ENCODE assay signal across 17 cellular contexts in genomic region chr4:126004936-126005335, GRCh38.
A peak's percentile ranks its signal among the peaks of the same experiment; 100 is the strongest.
DNase-seq lines count a peak whose midpoint lies in the region; ATAC-seq, FAIRE-seq and TF ChIP-seq lines count a peak whose summit lies in the region.
"Had no signal": no experiment of that assay in that cellular context is flagged by ENCODE, and none has a peak within 500 bp of the region (broad histone marks: within the 10 kb centered on the region; RNA-seq: fewer than 3 reads in every experiment).

No MANE protein-coding gene starts in this region.

- CTCF ChIA-PET in HepG2 (lab: Yijun Ruan, JAX; ENCODE audit: low intra/inter-chr PET ratio, low total read pairs), result no interaction called here

- no peak for ATAC-seq in HG03045 (IDR thresholded peaks at IDR 0.05; ENCODE audit: unreplicated experiment)
- no peak for ATAC-seq in HG03378 (IDR thresholded peaks at IDR 0.05; ENCODE audit: unreplicated experiment)
- no peak for ATAC-seq in HepG2

- DNase-seq in EL (peak; percentile 68), NCI-H226 (peak; percentile 40), fibroblast of gingiva (ENCODE audit: low read depth) (peak; percentile 14), non-pigmented ciliary epithelial cell (ENCODE audit: low read depth) (peak; percentile 18), HepG2 (ENCODE audit: low spot score) (no peak)
- DNase-seq in NK-92 treated with Interleukin-12 subunit alpha and Interleukin-12 subunit beta, amount 100 ng/mL, for 24 hours (lab: John Stamatoyannopoulos, UW), result no peak
- DNase-seq: activated CD8-positive, alpha-beta memory T cell treated with anti-CD3 and anti-CD28 coated beads, Interleukin-2, amount 50 U/mL, for 48 hours; CD4-positive, CD25-positive, alpha-beta regulatory T cell; dorsolateral prefrontal cortex; NCI-H774; Right ventricle myocardium superior; stimulated activated CD4-positive, alpha-beta T cell treated with anti-CD3 and anti-CD28 coated beads, Interleukin-4, amount 100 ng/mL, for 1 hour; stimulated activated naive CD4-positive, alpha-beta T cell treated with Interleukin-2 at 50 U/mL for 16 hours had no signal

- no peak for TF ChIP-seq RAD21 in HepG2 (CRISPR knock-in tag; IDR thresholded peaks at IDR 0.05)

- H2AFZ ChIP-seq in HepG2 (ENCODE audit: low read length), result no peak overlapping the region

- no peak for FAIRE-seq in HepG2 (lab: Jason Lieb, UNC)

- H3K36me3 ChIP-seq in HepG2 (replicated peaks in 1 of 2; ENCODE audit: control insufficient read depth in 1 of 2, insufficient read depth in 2 of 2, low read length in 2 of 2), result no peaks in the 10 kb centered on the region
- H3K36me3 ChIP-seq: prostate gland had no signal

- H3K9me3 ChIP-seq in HepG2 (ENCODE audit: low read length), result no peaks in the 10 kb centered on the region
- H3K9me3 ChIP-seq: prostate gland had no signal

- no peak overlapping the region for H3K4me3 ChIP-seq in HepG2 (replicated peaks in 1 of 3; ENCODE audit: insufficient read depth in 1 of 3, low read depth in 2 of 3, low read length in 3 of 3)
- H3K4me3 ChIP-seq: dorsolateral prefrontal cortex, prostate gland had no signal

- no peak for TF ChIP-seq EP300 in HepG2 (IDR thresholded peaks at IDR 0.05; ENCODE audit: low read depth in 2 of 2, low read length in 2 of 2)
- no peak for TF ChIP-seq EP300 in HepG2 (CRISPR knock-in tag; IDR thresholded peaks at IDR 0.05; ENCODE audit: borderline replicate concordance)

- intact Hi-C loops in HepG2 (cut with micrococcal nuclease; ENCODE audit: unreplicated experiment), result no loop called here

- no peaks in the 10 kb centered on the region for H4K20me1 ChIP-seq in HepG2 (ENCODE audit: insufficient read depth, low read length)

- TF ChIP-seq POLR2A in HepG2 (IDR thresholded peaks at IDR 0.05; ENCODE audit: insufficient read depth in 1 of 2, low read depth in 2 of 2, low read length in 2 of 2), result no peak

- no peak overlapping the region for H3K27ac ChIP-seq in HepG2 (ENCODE audit: extremely low read length, insufficient read depth, low read length)
- H3K27ac ChIP-seq: dorsolateral prefrontal cortex, prostate gland, VCaP had no signal

- no peak for TF ChIP-seq CTCF in HepG2 (CRISPR knock-in tag; IDR thresholded peaks at IDR 0.05)

- in situ Hi-C loops in HepG2 (cut with HindIII; ENCODE audit: extremely low pct_ligation_motif_present, low pct_unique_long_range_greater_than_20kb), result no loop called here

- POLR2A ChIA-PET in HepG2 (lab: Yijun Ruan, JAX), result no interaction called here

- BruUV-seq in HepG2 (replicated peaks; lab: Mats Ljungman, UMichigan), result no TSS peak

- H3K4me2 ChIP-seq in HepG2 (ENCODE audit: low read depth, low read length), result no peak overlapping the region

- H3K79me2 ChIP-seq in HepG2 (ENCODE audit: insufficient read depth, low read length), result no peaks in the 10 kb centered on the region

- H3K9ac ChIP-seq in HepG2 (ENCODE audit: insufficient read depth, low read depth, low read length), result no peak overlapping the region

- H3K27me3 ChIP-seq in HepG2 (ENCODE audit: control insufficient read depth in 1 of 2, insufficient read depth in 2 of 2, low read length in 2 of 2), result no peaks in the 10 kb centered on the region
- H3K27me3 ChIP-seq: dorsolateral prefrontal cortex had no signal

- H3K4me1 ChIP-seq in HepG2 (ENCODE audit: insufficient read depth, low read length), result no peaks in the 10 kb centered on the region
- H3K4me1 ChIP-seq: prostate gland had no signal

- WGBS in HepG2 (ENCODE audit: low lambda C conversion rate), result 1% methylated on average over 4 of the region's 4 CpGs

TF ChIP-seq in HepG2, 621 proteins besides CTCF, POLR2A, EP300 and RAD21:
- no peak for TF ChIP-seq NPAS2 (CRISPR knock-in tag; IDR thresholded peaks at IDR 0.05; ENCODE audit: borderline replicate concordance)
- TF ChIP-seq GRHL1 (CRISPR knock-in tag; conservative IDR thresholded peaks at IDR 0.05), result no peak
- TF ChIP-seq MBD4 (IDR thresholded peaks at IDR 0.05; ENCODE audit: borderline replicate concordance, low read length), result no peak
- no peak for TF ChIP-seq ZNF207 (IDR thresholded peaks at IDR 0.05; ENCODE audit: borderline replicate concordance)

Comparison
In these comparisons a context has a peak if more than half of its experiments do, and no peak if none do; other contexts are left out.
1. DNase-seq: peak in EL (single experiment), NCI-H226 (single experiment), fibroblast of gingiva (single experiment) and non-pigmented ciliary epithelial cell (single experiment); none in NK-92 treated with Interleukin-12 subunit alpha and Interleukin-12 subunit beta, amount 100 ng/mL, for 24 hours (single experiment) and HepG2 (single experiment).